ENCODE assay signal across 22 cellular contexts in genomic region chrX:54551801-54552200, GRCh38.
"Had no signal": no experiment of that assay in that cellular context is flagged by ENCODE, and none has a peak within 500 bp of the region (broad histone marks: within the 10 kb centered on the region; RNA-seq: fewer than 3 reads in every experiment).

No MANE protein-coding gene starts in this region.

- H3K4me1 Mint-ChIP-seq: mesothelial cell of epicardium, naive B cell had no signal

- H3K9me3 Mint-ChIP-seq: dendritic cell treated with granulocyte-macrophage colony-stimulating factor and Interleukin-4, amounts not matched to agents 40 ng/mL and 50 ng/mL, for 4 days had no signal

- H3K4me3 Mint-ChIP-seq: dendritic cell treated with granulocyte-macrophage colony-stimulating factor and Interleukin-4, amounts not matched to agents 40 ng/mL and 50 ng/mL, for 4 days; mesothelial cell of epicardium; naive B cell had no signal

- H3K27ac Mint-ChIP-seq: dendritic cell treated with granulocyte-macrophage colony-stimulating factor and Interleukin-4, amounts not matched to agents 40 ng/mL and 50 ng/mL, for 4 days; mesothelial cell of epicardium had no signal

- DNase-seq: colonic mucosa; cortex of kidney; effector CD4-positive, alpha-beta T cell; effector memory CD4-positive, alpha-beta T cell; erythroblast; esophagus squamous epithelium; foreskin fibroblast; foreskin melanocyte; gastrocnemius medialis; glutamatergic neuron; head of caudate nucleus; heart right ventricle; hippocampal formation; left cardiac atrium; left lung; left ventricle myocardium superior; lower lobe of right lung; mesenchymal stem cell; mucosa of descending colon; naive B cell had no signal

- H3K27me3 Mint-ChIP-seq: dendritic cell treated with granulocyte-macrophage colony-stimulating factor and Interleukin-4, amounts not matched to agents 40 ng/mL and 50 ng/mL, for 4 days; naive B cell had no signal
